Comparison of ENCODE assay signal across 1 cellular context in genomic region chr1:239930646-239931262, GRCh38.
TF ChIP-seq lines count a peak whose summit lies in the region.

No MANE protein-coding gene starts in this region.

TF ChIP-seq in GM23338, 12 proteins besides CTCF, POLR2A, EP300 and RAD21 (continued from another document):
- TF ChIP-seq REST (IDR thresholded peaks at IDR 0.05; ENCODE audit: unreplicated experiment) (no peak), NANOG (IDR thresholded peaks at IDR 0.05; ENCODE audit: borderline replicate concordance) (no peak), ZNF114 (CRISPR knock-in tag; IDR thresholded peaks at IDR 0.05) (no peak), ZNF462 (CRISPR knock-in tag; IDR thresholded peaks at IDR 0.05) (no peak)
